ENCODE assay signal across 19 cellular contexts in genomic region chr7:74619235-74619860, GRCh38. TPM values are rescaled to one million over a fixed set of nuclear protein-coding genes. Genes with fewer than 3 reads are reported as not detected.
DNase-seq lines count a peak whose midpoint lies in the region; ATAC-seq and TF ChIP-seq lines count a peak whose summit lies in the region.
"Had no signal": no experiment of that assay in that cellular context is flagged by ENCODE, and none has a peak within 500 bp of the region (broad histone marks: within the 10 kb centered on the region; RNA-seq: fewer than 3 reads in every experiment).

No MANE protein-coding gene starts in this region.

- H3K9ac ChIP-seq in endodermal cell (ENCODE audit: extremely low read depth, low read length, poor library complexity, severe bottlenecking) = no peak overlapping the region

- DNase-seq in NCI-H524 (lab: John Stamatoyannopoulos, UW) (peak; percentile 30 to 64), NCI-H524 treated with DMSO at 0.1 percent for 48 hours (lab: John Stamatoyannopoulos, UW) (no peak), NCI-H69 (lab: John Stamatoyannopoulos, UW) (peak; percentile 83), endodermal cell (peak; percentile 61), AG20443 (ENCODE audit: low spot score) (no peak), GM13976 (ENCODE audit: low spot score) (no peak)
- DNase-seq in CD4-positive, alpha-beta T cell = no peak
- DNase-seq: activated CD4-positive, alpha-beta memory T cell treated with anti-CD3 and anti-CD28 coated beads, Interleukin-2, amount 10 ng/mL, durations not matched to agents 7 days and 5 days; activated naive CD4-positive, alpha-beta T cell treated with anti-CD3 and anti-CD28 coated beads, Interleukin-2, amount 50 U/mL, for 16 hours; activated T-cell treated with anti-CD3 and anti-CD28 coated beads, Interleukin-2, amount 50 U/mL, for 24 hours; foreskin melanocyte; MV-4-11; NCI-H2081 treated with DMSO at 0.1 percent for 48 hours; T-helper 1 cell; testis had no signal

- no peaks in the 10 kb centered on the region for H3K36me3 ChIP-seq in endodermal cell (ENCODE audit: control insufficient read depth, insufficient read depth, low read length)
- H3K36me3 ChIP-seq: ascending aorta had no signal

- intact Hi-C loops in CD4-positive, alpha-beta T cell (cut with DNase I, micrococcal nuclease) = no loop called here

- no peaks in the 10 kb centered on the region for H3K9me3 Mint-ChIP-seq in endodermal cell
- H3K9me3 Mint-ChIP-seq in CD4-positive, alpha-beta T cell = no peaks in the 10 kb centered on the region
- H3K9me3 Mint-ChIP-seq: activated CD4-positive, alpha-beta memory T cell treated with anti-CD3 and anti-CD28 coated beads, Interleukin-2, amount 10 ng/mL, durations not matched to agents 7 days and 5 days; activated T-cell treated with anti-CD3 and anti-CD28 coated beads, Interleukin-2, amount 50 U/mL, for 24 hours had no signal

- WGBS in endodermal cell (ENCODE audit: insufficient coverage in 1 of 2, insufficient read length in 1 of 2), 2 experiments = 83 to 89% methylated on average over 12 to 14 of the region's 14 CpGs

- ATAC-seq in CD4-positive, alpha-beta T cell (ENCODE audit: poor library complexity) = no peak
- ATAC-seq in GM18867 (IDR thresholded peaks at IDR 0.05; ENCODE audit: unreplicated experiment) = no peak
- ATAC-seq: Right ventricle myocardium inferior had no signal

- H3K4me3 Mint-ChIP-seq in endodermal cell = no peak overlapping the region
- no peak overlapping the region for H3K4me3 Mint-ChIP-seq in CD4-positive, alpha-beta T cell
- H3K4me3 Mint-ChIP-seq: activated CD4-positive, alpha-beta memory T cell treated with anti-CD3 and anti-CD28 coated beads, Interleukin-2, amount 10 ng/mL, durations not matched to agents 7 days and 5 days; activated T-cell treated with anti-CD3 and anti-CD28 coated beads, Interleukin-2, amount 50 U/mL, for 24 hours had no signal

- no peaks in the 10 kb centered on the region for H3K9me3 ChIP-seq in endodermal cell (ENCODE audit: control insufficient read depth, low read length)
- no peaks in the 10 kb centered on the region for H3K9me3 ChIP-seq in CD4-positive, alpha-beta T cell (ENCODE audit: control insufficient read depth, low read length)
- H3K9me3 ChIP-seq: ascending aorta, testis had no signal

- no peak for TF ChIP-seq CTCF in endodermal cell (conservative IDR thresholded peaks at IDR 0.05)
- no peak for TF ChIP-seq CTCF in CD4-positive, alpha-beta T cell (IDR thresholded peaks at IDR 0.05)
- TF ChIP-seq CTCF in GM13976 (IDR thresholded peaks at IDR 0.05; ENCODE audit: borderline replicate concordance, control extremely low read depth, extremely low read depth, insufficient read depth, missing control alignments) = no peak

- H3K36me3 Mint-ChIP-seq in endodermal cell (ENCODE audit: low read depth) = no peaks in the 10 kb centered on the region
- no peaks in the 10 kb centered on the region for H3K36me3 Mint-ChIP-seq in CD4-positive, alpha-beta T cell (ENCODE audit: low read depth)

- in situ Hi-C loops in GM13976 (cut with MboI; ENCODE audit: low sequenced_read_pairs, unreplicated experiment) = no loop called here

- CTCF ChIA-PET in CD4-positive, alpha-beta T cell (lab: Charles Lee) = no interaction called here

- H3K4me1 Mint-ChIP-seq in endodermal cell = peaks cover 5% of the 10 kb centered on the region
- H3K4me1 Mint-ChIP-seq in CD4-positive, alpha-beta T cell (ENCODE audit: low read depth) = peaks cover 20% of the 10 kb centered on the region

- H3K27ac ChIP-seq in endodermal cell (ENCODE audit: low read depth, low read length) = peak overlapping the region; percentile 8
- H3K27ac ChIP-seq in CD4-positive, alpha-beta T cell (ENCODE audit: low read depth, low read length) = no peak overlapping the region
- H3K27ac ChIP-seq: ascending aorta, C4-2B, testis had no signal

- H3K4me3 ChIP-seq in endodermal cell (ENCODE audit: low read length) = no peak overlapping the region
- H3K4me3 ChIP-seq: ascending aorta, testis had no signal

- no peaks in the 10 kb centered on the region for H3K27me3 Mint-ChIP-seq in endodermal cell (ENCODE audit: insufficient read depth)
- H3K27me3 Mint-ChIP-seq in CD4-positive, alpha-beta T cell = no peaks in the 10 kb centered on the region
- H3K27me3 Mint-ChIP-seq: activated T-cell treated with anti-CD3 and anti-CD28 coated beads, Interleukin-2, amount 50 U/mL, for 24 hours had no signal

- no peak overlapping the region for H3K27ac Mint-ChIP-seq in endodermal cell
- no peak overlapping the region for H3K27ac Mint-ChIP-seq in CD4-positive, alpha-beta T cell
- H3K27ac Mint-ChIP-seq: activated CD4-positive, alpha-beta memory T cell treated with anti-CD3 and anti-CD28 coated beads, Interleukin-2, amount 10 ng/mL, durations not matched to agents 7 days and 5 days; activated T-cell treated with anti-CD3 and anti-CD28 coated beads, Interleukin-2, amount 50 U/mL, for 24 hours had no signal

- no peaks in the 10 kb centered on the region for H3K27me3 ChIP-seq in endodermal cell (ENCODE audit: control insufficient read depth, insufficient read depth, low read length, poor library complexity, severe bottlenecking)
- H3K27me3 ChIP-seq in CD4-positive, alpha-beta T cell (ENCODE audit: control insufficient read depth, insufficient read depth, low read length) = no peaks in the 10 kb centered on the region
- H3K27me3 ChIP-seq: ascending aorta, testis had no signal

- POLR2A ChIA-PET in CD4-positive, alpha-beta T cell (lab: Charles Lee) = no interaction called here

- H3K4me1 ChIP-seq in endodermal cell (ENCODE audit: control insufficient read depth, insufficient read depth, low read length) = peaks cover 5% of the 10 kb centered on the region
- H3K4me1 ChIP-seq: ascending aorta, testis had no signal

RNA-seq across cellular contexts. Expression of gene GTF2I, which starts 38.2 kb away (rescaled TPM):
- 100 to 1,000 TPM; 391 to 519 TPM for total RNA-seq in endodermal cell
- polyA plus RNA-seq in endodermal cell (2013, experiment 1 of 2) = 303 TPM
- polyA plus RNA-seq in endodermal cell (2013, experiment 2 of 2) = 266 TPM
- 100 to 1,000 TPM; 105 to 109 TPM for total RNA-seq in CD4-positive, alpha-beta T cell

Comparison
In these comparisons a context has a peak if more than half of its experiments do, and no peak if none do; other contexts are left out.
1. DNase-seq: peak in NCI-H524 (2 of 2), NCI-H69 (single experiment) and endodermal cell (single experiment); none in NCI-H524 treated with DMSO at 0.1 percent for 48 hours (single experiment), AG20443 (single experiment), CD4-positive, alpha-beta T cell (0 of 10) and GM13976 (single experiment).